In the genomic region with DNA sequence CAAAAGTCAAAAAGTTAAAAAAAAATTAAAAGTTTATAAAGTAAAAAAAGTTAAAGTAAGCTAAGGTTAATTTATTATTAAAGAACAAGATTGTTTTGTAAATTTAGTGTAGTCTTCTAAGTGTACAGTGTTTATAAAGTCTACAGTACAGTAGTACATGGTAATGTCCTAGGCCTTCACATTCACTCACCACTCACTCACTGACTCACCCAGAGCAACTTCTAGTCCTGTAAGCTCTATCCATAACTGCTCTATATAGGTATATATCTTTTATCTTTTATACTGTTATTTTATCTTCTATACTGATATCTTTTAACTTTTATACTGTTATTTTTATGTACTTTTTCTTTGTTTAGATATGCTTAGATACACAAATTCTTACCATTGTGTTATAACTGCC, we compare ENCODE assay signal across 29 cellular contexts.
"Had no signal": no experiment of that assay in that cellular context is flagged by ENCODE, and none has a peak within 500 bp of the region (broad histone marks: within the 10 kb centered on the region; RNA-seq: fewer than 3 reads in every experiment).

No MANE protein-coding gene starts in this region.

- H3K4me3 ChIP-seq: ascending aorta, cardiac muscle cell had no signal

- ATAC-seq: activated CD8-positive, alpha-beta T cell treated with anti-CD3 and anti-CD28 coated beads for 36 hours; activated naive CD8-positive, alpha-beta T cell treated with anti-CD3 and anti-CD28 coated beads, Interleukin-2, amount 50 U/mL, for 24 hours had no signal

- H3K27me3 ChIP-seq: ascending aorta, cardiac muscle cell had no signal

- H3K4me1 ChIP-seq: ascending aorta had no signal

- FAIRE-seq: bronchial epithelial cell, TTC549 had no signal

- H3K9me3 ChIP-seq: ascending aorta had no signal

- H3K27ac ChIP-seq: ascending aorta, cardiac muscle cell, VCaP had no signal

- DNase-seq: activated B cell treated with CpG ODN at 0.5 μM for 24 hours; activated CD4-positive, alpha-beta memory T cell treated with anti-CD3 and anti-CD28 coated beads for 36 hours; activated CD4-positive, alpha-beta T cell treated with anti-CD3 and anti-CD28 coated beads for 4 hours; activated CD4-positive, alpha-beta T cell treated with anti-CD3 and anti-CD28 coated beads, Interleukin-2, amount 10 ng/mL, durations not matched to agents 24 days and 14 days; activated CD4-positive, alpha-beta T cell treated with anti-CD3 and anti-CD28 coated beads, Interleukin-2, amount 50 U/mL, for 1 hour; activated CD4-positive, alpha-beta T cell treated with anti-CD3 and anti-CD28 coated beads, Interleukin-2, amount 50 U/mL, for 4 hours; activated CD4-positive, CD25-positive, alpha-beta regulatory T cell treated with anti-CD3 and anti-CD28 coated beads, Interleukin-2, amount 50 U/mL, for 72 hours; activated CD8-positive, alpha-beta memory T cell treated with anti-CD3 and anti-CD28 coated beads, Interleukin-2, amount 50 U/mL, for 4 hours; activated CD8-positive, alpha-beta T cell treated with anti-CD3 and anti-CD28 coated beads for 36 hours; activated effector memory CD4-positive, alpha-beta T cell treated with Interleukin-2 at 50 U/mL for 16 hours; activated gamma-delta T cell; activated naive CD4-positive, alpha-beta T cell treated with anti-CD3 and anti-CD28 coated beads, Interleukin-2, amount 10 ng/mL, durations not matched to agents 7 days and 5 days; activated naive CD4-positive, alpha-beta T cell treated with Interleukin-2 at 50 U/mL for 16 hours; activated naive CD8-positive, alpha-beta T cell treated with anti-CD3 and anti-CD28 coated beads, Interleukin-2, amount 10 ng/mL, durations not matched to agents 7 days and 5 days; activated naive CD8-positive, alpha-beta T cell treated with anti-CD3 and anti-CD28 coated beads, Interleukin-2, amount 50 U/mL, for 24 hours; activated T-cell treated with anti-CD3 and anti-CD28 coated beads for 4 hours; activated T-cell treated with anti-CD3 and anti-CD28 coated beads, Interleukin-2, amount 50 U/mL, for 1 hour; activated T-cell treated with anti-CD3 and anti-CD28 coated beads, Interleukin-2, amount 50 U/mL, for 48 hours; amygdala; anterior cingulate cortex; caudate nucleus; cerebellar nuclear complex; T-helper 2 cell; T-helper 9 cell had no signal
